In genomic region chr10:29409241-29410051, GRCh38 we compare ENCODE assay signal across 8 cellular contexts.
DNase-seq lines count a peak whose midpoint lies in the region; ATAC-seq and TF ChIP-seq lines count a peak whose summit lies in the region.

No MANE protein-coding gene starts in this region.

- TF ChIP-seq POLR2A in right lobe of liver (IDR thresholded peaks at IDR 0.05), result peak; percentile 77

- no peaks in the 10 kb centered on the region for H3K9me3 ChIP-seq in right lobe of liver

- 16% methylated on average over 9 of the region's 68 CpGs for WGBS in right lobe of liver (ENCODE audit: insufficient coverage, low coverage, low lambda C conversion rate, missing lambda C conversion rate)

- DNase-seq in NCI-H2107 treated with DMSO at 0.1 percent for 48 hours (lab: John Stamatoyannopoulos, UW; ENCODE audit: unreplicated experiment) (peak; percentile 16), NCI-H2107 (lab: John Stamatoyannopoulos, UW) (no peak), NCI-H1694 treated with DMSO at 0.1 percent for 48 hours (lab: John Stamatoyannopoulos, UW) (peak; percentile 43), cortex of kidney (lab: John Stamatoyannopoulos, UW) (peak; percentile 72), right lobe of liver (peak; percentile 81 to 89 (median 84))
- DNase-seq in activated CD4-positive, alpha-beta T cell treated with anti-CD3 and anti-CD28 coated beads for 4 hours, result peak; percentile 24 to 37
- peak; percentile 19 to 33 for DNase-seq in stimulated activated CD8-positive, alpha-beta memory T cell treated with anti-CD3 and anti-CD28 coated beads, Interleukin-2, amount 100 ng/mL, for 48 hours (ENCODE audit: low read depth in 2 of 2)

- peak in 2 of 4 donors; percentile 13 to 14 for TF ChIP-seq CTCF in right lobe of liver (IDR thresholded peaks at IDR 0.05)

- peaks cover 0 to 42% (median 14%) of the 10 kb centered on the region in 4 donors for H3K4me1 ChIP-seq in right lobe of liver

- intact Hi-C loops in right lobe of liver (cut with DNase I), result no loop called here

- peak overlapping the region; percentile 57 to 72 (median 65) for H3K4me3 ChIP-seq in right lobe of liver

- H3K27me3 ChIP-seq in right lobe of liver, result no peaks in the 10 kb centered on the region

- H3K36me3 ChIP-seq in right lobe of liver, result no peaks in the 10 kb centered on the region

- peak; percentile 58 for ATAC-seq in HG02870 (IDR thresholded peaks at IDR 0.05; ENCODE audit: unreplicated experiment)
- peak; percentile 89 to 97 (median 95) for ATAC-seq in right lobe of liver

- H3K27ac ChIP-seq in right lobe of liver, result peak overlapping the region; percentile 77 to 87 (median 79)
